9 cellular contexts compared by ENCODE assay signal in genomic region chr5:73233461-73234151, GRCh38.
A peak's percentile ranks its signal among the peaks of the same experiment; 100 is the strongest.
DNase-seq lines count a peak whose midpoint lies in the region; ATAC-seq and TF ChIP-seq lines count a peak whose summit lies in the region.
"Had no signal": no experiment of that assay in that cellular context is flagged by ENCODE, and none has a peak within 500 bp of the region (broad histone marks: within the 10 kb centered on the region; RNA-seq: fewer than 3 reads in every experiment).

No MANE protein-coding gene starts in this region.

- no peaks in the 10 kb centered on the region for H3K9me3 ChIP-seq in thoracic aorta

- H3K27me3 ChIP-seq in thoracic aorta (replicated peaks; ENCODE audit: insufficient read depth), result no peaks in the 10 kb centered on the region

- no peak for ATAC-seq in thoracic aorta (ENCODE audit: insufficient number of reproducible peaks, low FRiP score, low read depth)

- peak; percentile 63 for DNase-seq in DMS53 (lab: John Stamatoyannopoulos, UW)
- DNase-seq in DMS53 treated with DMSO at 0.1 percent for 48 hours (lab: John Stamatoyannopoulos, UW; ENCODE audit: unreplicated experiment), result no peak
- no peak for DNase-seq in epithelial cell of proximal tubule (ENCODE audit: low read depth)
- peak; percentile 7 for DNase-seq in midbrain (lab: John Stamatoyannopoulos, UW)
- DNase-seq in thoracic aorta (ENCODE audit: low spot score), result no peak
- no peak for DNase-seq in NCI-H510A (lab: John Stamatoyannopoulos, UW)
- DNase-seq in GF-D8 (lab: John Stamatoyannopoulos, UW), result no peak
- DNase-seq in posterior vena cava (ENCODE audit: low spot score), result no peak

- intact Hi-C loops in posterior vena cava (cut with DNase I), result no loop called here

- no peak overlapping the region for H3K27ac ChIP-seq in thoracic aorta
- H3K27ac ChIP-seq: 22Rv1 had no signal

- H3K36me3 ChIP-seq in thoracic aorta, result no peaks in the 10 kb centered on the region

- H3K4me3 ChIP-seq in epithelial cell of proximal tubule (ENCODE audit: low read depth, low read length) (peak overlapping the region; percentile 50), thoracic aorta (peak overlapping the region; percentile 74)

- TF ChIP-seq CTCF in epithelial cell of proximal tubule (conservative IDR thresholded peaks at IDR 0.05; ENCODE audit: low read depth, low read length) (no peak), thoracic aorta (IDR thresholded peaks at IDR 0.05) (no peak)

- peaks cover 0 to 7% of the 10 kb centered on the region in 2 donors for H3K4me1 ChIP-seq in thoracic aorta (ENCODE audit: control insufficient read depth in 1 of 2, low read depth in 2 of 2)

Comparison
In these comparisons a context has a peak if more than half of its experiments do, and no peak if none do; other contexts are left out.
1. DNase-seq: peak in DMS53 (single experiment) and midbrain (single experiment); none in DMS53 treated with DMSO at 0.1 percent for 48 hours (single experiment), epithelial cell of proximal tubule (single experiment), thoracic aorta (single experiment), NCI-H510A (single experiment), GF-D8 (single experiment) and posterior vena cava (single experiment).